ENCODE assay signal across 9 cellular contexts in the genomic region with DNA sequence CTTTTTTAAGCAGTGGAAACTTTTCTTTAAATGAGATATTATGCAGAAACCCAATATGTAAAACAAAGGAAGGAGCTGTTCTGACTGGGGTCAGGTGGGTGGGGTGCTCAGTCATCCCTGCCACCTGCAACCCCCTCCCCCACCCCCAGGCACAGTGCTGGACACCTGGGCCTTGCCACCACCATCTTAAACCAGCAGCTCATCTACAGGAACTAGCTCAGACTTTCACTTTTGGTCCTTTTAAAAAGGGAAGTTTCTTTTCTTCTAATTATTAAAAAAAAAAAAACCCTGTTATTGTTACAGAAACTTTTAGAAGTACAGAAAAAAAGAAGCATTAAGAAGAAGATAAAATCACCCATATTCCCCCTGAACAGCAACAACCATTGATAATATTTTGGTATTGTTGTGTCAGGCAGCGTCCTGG. TPM values are rescaled to one million over a fixed set of nuclear protein-coding genes. Genes with fewer than 3 reads are reported as not detected.
DNase-seq lines count a peak whose midpoint lies in the region; ATAC-seq and TF ChIP-seq lines count a peak whose summit lies in the region.
"Had no signal": no experiment of that assay in that cellular context is flagged by ENCODE, and none has a peak within 500 bp of the region (broad histone marks: within the 10 kb centered on the region; RNA-seq: fewer than 3 reads in every experiment).

No MANE protein-coding gene starts in this region.

- WGBS in hepatocyte (ENCODE audit: low lambda C conversion rate, missing lambda C conversion rate), result 75% methylated on average over 1 of the region's 1 CpG

- H3K9me2 ChIP-seq in hepatocyte (replicated peaks; ENCODE audit: insufficient read depth), result no peaks in the 10 kb centered on the region

- H3K27ac Mint-ChIP-seq in activated naive CD8-positive, alpha-beta T cell, result peak overlapping the region; percentile 100
- peak overlapping the region; percentile 92 for H3K27ac Mint-ChIP-seq in stimulated activated naive B cell treated with anti-CD40 and anti-IgM and Interleukin-4, amounts not matched to agents 10 μg/mL and 1 μg/mL and 100 μg/mL, for 72 hours

- DNase-seq in GM13977 (ENCODE audit: low spot score), result peak; percentile 87
- peak; percentile 78 for DNase-seq in NOMO-1 treated with DMSO at 0.1 percent for 48 hours (lab: John Stamatoyannopoulos, UW; ENCODE audit: unreplicated experiment)
- peak; percentile 70 for DNase-seq in stimulated activated naive B cell treated with anti-CD40 and anti-IgM and Interleukin-4, amounts not matched to agents 10 μg/mL and 1 μg/mL and 100 μg/mL, for 72 hours
- DNase-seq in NCI-H2107 (lab: John Stamatoyannopoulos, UW), result no peak
- no peak for DNase-seq in hepatocyte (ENCODE audit: low spot score)
- DNase-seq in T-helper 9 cell, result no peak

- no peaks in the 10 kb centered on the region for H3K79me2 ChIP-seq in hepatocyte

- in situ Hi-C loops in GM13977 (cut with MboI; ENCODE audit: low pct_unique_long_range_greater_than_20kb, low sequenced_read_pairs, unreplicated experiment), result no loop called here

- H3K36me3 ChIP-seq in hepatocyte (replicated peaks; ENCODE audit: insufficient read depth, low read depth), result no peaks in the 10 kb centered on the region
- H3K36me3 ChIP-seq: cardiac muscle cell had no signal

- H3K4me3 ChIP-seq in hepatocyte, result no peak overlapping the region
- H3K4me3 ChIP-seq: cardiac muscle cell had no signal

- H3K27me3 ChIP-seq in hepatocyte, result peaks cover 7% of the 10 kb centered on the region
- H3K27me3 ChIP-seq: cardiac muscle cell had no signal

- no peaks in the 10 kb centered on the region for H3K9me3 Mint-ChIP-seq in activated naive CD8-positive, alpha-beta T cell (ENCODE audit: low read depth)
- peaks cover 5% of the 10 kb centered on the region in 2 donors for H3K9me3 Mint-ChIP-seq in stimulated activated naive B cell treated with anti-CD40 and anti-IgM and Interleukin-4, amounts not matched to agents 10 μg/mL and 1 μg/mL and 100 μg/mL, for 72 hours

- peaks cover 87% of the 10 kb centered on the region for H3K4me1 Mint-ChIP-seq in activated naive CD8-positive, alpha-beta T cell (ENCODE audit: low read depth)
- peaks cover 54 to 93% of the 10 kb centered on the region in 2 donors for H3K4me1 Mint-ChIP-seq in stimulated activated naive B cell treated with anti-CD40 and anti-IgM and Interleukin-4, amounts not matched to agents 10 μg/mL and 1 μg/mL and 100 μg/mL, for 72 hours

- H2AFZ ChIP-seq in hepatocyte, result no peak overlapping the region

- H3K27me3 Mint-ChIP-seq in activated naive CD8-positive, alpha-beta T cell, result no peaks in the 10 kb centered on the region
- no peaks in the 10 kb centered on the region for H3K27me3 Mint-ChIP-seq in stimulated activated naive B cell treated with anti-CD40 and anti-IgM and Interleukin-4, amounts not matched to agents 10 μg/mL and 1 μg/mL and 100 μg/mL, for 72 hours

- no peaks in the 10 kb centered on the region for H3K4me1 ChIP-seq in hepatocyte (ENCODE audit: insufficient read depth)

- peak; percentile 93 for ATAC-seq in HG02588 (IDR thresholded peaks at IDR 0.05; ENCODE audit: unreplicated experiment)
- peak; percentile 96 to 97 for ATAC-seq in stimulated activated naive B cell treated with anti-CD40 and anti-IgM and Interleukin-4, amounts not matched to agents 10 μg/mL and 1 μg/mL and 100 μg/mL, for 72 hours (replicated peaks)

- H3K4me3 Mint-ChIP-seq in activated naive CD8-positive, alpha-beta T cell, result peak overlapping the region; percentile 85
- H3K4me3 Mint-ChIP-seq in stimulated activated naive B cell treated with anti-CD40 and anti-IgM and Interleukin-4, amounts not matched to agents 10 μg/mL and 1 μg/mL and 100 μg/mL, for 72 hours, result peak overlapping the region; percentile 66 to 71

- TF ChIP-seq CTCF in GM13977 (IDR thresholded peaks at IDR 0.05; ENCODE audit: extremely low read depth, insufficient read depth, missing control alignments), result no peak
- no peak for TF ChIP-seq CTCF in hepatocyte (IDR thresholded peaks at IDR 0.05; ENCODE audit: poor library complexity)

- H3K36me3 Mint-ChIP-seq in activated naive CD8-positive, alpha-beta T cell, result peaks cover 42% of the 10 kb centered on the region
- peaks cover 43 to 57% of the 10 kb centered on the region in 2 donors for H3K36me3 Mint-ChIP-seq in stimulated activated naive B cell treated with anti-CD40 and anti-IgM and Interleukin-4, amounts not matched to agents 10 μg/mL and 1 μg/mL and 100 μg/mL, for 72 hours

- no peaks in the 10 kb centered on the region for H4K20me1 ChIP-seq in hepatocyte (ENCODE audit: insufficient read depth, poor library complexity, severe bottlenecking)

- H3K27ac ChIP-seq in hepatocyte, result no peak overlapping the region
- H3K27ac ChIP-seq: cardiac muscle cell had no signal

- H3K9me3 ChIP-seq in hepatocyte (ENCODE audit: low read depth), result no peaks in the 10 kb centered on the region

- H3K4me2 ChIP-seq in hepatocyte, result no peak overlapping the region

RNA-seq across cellular contexts. Expression of a gene that starts 37.1 kb away (rescaled TPM):
- 0.33 and 0.40 TPM in 2 replicates for total RNA-seq in hepatocyte
- 0.28 TPM in 1 of 2 replicates, not detected in the other for polyA plus RNA-seq in hepatocyte
- polyA plus RNA-seq: cardiac muscle cell had no signal

Comparison
In these comparisons a context has a peak if more than half of its experiments do, and no peak if none do; other contexts are left out.
1. DNase-seq: peak in GM13977 (single experiment), NOMO-1 treated with DMSO at 0.1 percent for 48 hours (single experiment) and stimulated activated naive B cell treated with anti-CD40 and anti-IgM and Interleukin-4, amounts not matched to agents 10 μg/mL and 1 μg/mL and 100 μg/mL, for 72 hours (single experiment); none in NCI-H2107 (single experiment), hepatocyte (single experiment) and T-helper 9 cell (single experiment).